2 cellular contexts compared by ENCODE assay signal in the genomic region with DNA sequence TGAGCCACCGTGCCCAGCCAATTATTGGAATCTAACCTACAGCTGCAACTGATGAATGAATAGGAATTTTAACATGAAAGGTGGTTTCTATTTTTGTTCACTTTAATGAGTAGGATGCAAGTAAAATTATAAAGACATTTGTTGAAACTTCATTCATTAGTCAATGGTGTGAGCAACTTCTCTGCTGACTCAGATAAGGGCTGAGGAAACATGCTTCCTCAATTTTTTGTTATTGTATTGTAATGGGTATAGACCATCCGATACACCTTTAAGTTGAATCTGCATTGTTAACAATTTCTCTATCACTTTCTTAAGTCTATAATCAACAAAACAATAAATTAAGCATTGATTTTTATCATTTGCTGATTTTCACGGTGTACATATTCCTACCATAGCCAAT.
TF ChIP-seq lines count a peak whose summit lies in the region.

No MANE protein-coding gene starts in this region.

TF ChIP-seq in A549, 52 proteins besides CTCF, POLR2A, EP300 and RAD21 (continued from another document):
- TF ChIP-seq, protein P1, sequence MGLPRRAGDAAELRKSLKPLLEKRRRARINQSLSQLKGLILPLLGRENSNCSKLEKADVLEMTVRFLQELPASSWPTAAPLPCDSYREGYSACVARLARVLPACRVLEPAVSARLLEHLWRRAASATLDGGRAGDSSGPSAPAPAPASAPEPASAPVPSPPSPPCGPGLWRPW (IDR thresholded peaks at IDR 0.05) = no peak
- no peak for TF ChIP-seq KDM5A (IDR thresholded peaks at IDR 0.05)
- TF ChIP-seq, protein P2, sequence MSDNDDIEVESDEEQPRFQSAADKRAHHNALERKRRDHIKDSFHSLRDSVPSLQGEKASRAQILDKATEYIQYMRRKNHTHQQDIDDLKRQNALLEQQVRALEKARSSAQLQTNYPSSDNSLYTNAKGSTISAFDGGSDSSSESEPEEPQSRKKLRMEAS (IDR thresholded peaks at IDR 0.05) = no peak
- no peak for TF ChIP-seq TFCP2L1 (CRISPR knock-in tag; IDR thresholded peaks at IDR 0.05)
- no peak for TF ChIP-seq NPAS2 (CRISPR knock-in tag; IDR thresholded peaks at IDR 0.05; ENCODE audit: borderline replicate concordance)
- TF ChIP-seq, protein P3, sequence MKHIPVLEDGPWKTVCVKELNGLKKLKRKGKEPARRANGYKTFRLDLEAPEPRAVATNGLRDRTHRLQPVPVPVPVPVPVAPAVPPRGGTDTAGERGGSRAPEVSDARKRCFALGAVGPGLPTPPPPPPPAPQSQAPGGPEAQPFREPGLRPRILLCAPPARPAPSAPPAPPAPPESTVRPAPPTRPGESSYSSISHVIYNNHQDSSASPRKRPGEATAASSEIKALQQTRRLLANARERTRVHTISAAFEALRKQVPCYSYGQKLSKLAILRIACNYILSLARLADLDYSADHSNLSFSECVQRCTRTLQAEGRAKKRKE (CRISPR knock-in tag; IDR thresholded peaks at IDR 0.05; ENCODE audit: low read depth) = no peak

TF ChIP-seq in WTC11, 78 proteins besides CTCF, POLR2A, EP300 and RAD21 (continued from another document):
- TF ChIP-seq, protein P4, sequence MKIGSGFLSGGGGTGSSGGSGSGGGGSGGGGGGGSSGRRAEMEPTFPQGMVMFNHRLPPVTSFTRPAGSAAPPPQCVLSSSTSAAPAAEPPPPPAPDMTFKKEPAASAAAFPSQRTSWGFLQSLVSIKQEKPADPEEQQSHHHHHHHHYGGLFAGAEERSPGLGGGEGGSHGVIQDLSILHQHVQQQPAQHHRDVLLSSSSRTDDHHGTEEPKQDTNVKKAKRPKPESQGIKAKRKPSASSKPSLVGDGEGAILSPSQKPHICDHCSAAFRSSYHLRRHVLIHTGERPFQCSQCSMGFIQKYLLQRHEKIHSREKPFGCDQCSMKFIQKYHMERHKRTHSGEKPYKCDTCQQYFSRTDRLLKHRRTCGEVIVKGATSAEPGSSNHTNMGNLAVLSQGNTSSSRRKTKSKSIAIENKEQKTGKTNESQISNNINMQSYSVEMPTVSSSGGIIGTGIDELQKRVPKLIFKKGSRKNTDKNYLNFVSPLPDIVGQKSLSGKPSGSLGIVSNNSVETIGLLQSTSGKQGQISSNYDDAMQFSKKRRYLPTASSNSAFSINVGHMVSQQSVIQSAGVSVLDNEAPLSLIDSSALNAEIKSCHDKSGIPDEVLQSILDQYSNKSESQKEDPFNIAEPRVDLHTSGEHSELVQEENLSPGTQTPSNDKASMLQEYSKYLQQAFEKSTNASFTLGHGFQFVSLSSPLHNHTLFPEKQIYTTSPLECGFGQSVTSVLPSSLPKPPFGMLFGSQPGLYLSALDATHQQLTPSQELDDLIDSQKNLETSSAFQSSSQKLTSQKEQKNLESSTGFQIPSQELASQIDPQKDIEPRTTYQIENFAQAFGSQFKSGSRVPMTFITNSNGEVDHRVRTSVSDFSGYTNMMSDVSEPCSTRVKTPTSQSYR (CRISPR knock-in tag; IDR thresholded peaks at IDR 0.05) = no peak
- TF ChIP-seq TCF7 (CRISPR knock-in tag; IDR thresholded peaks at IDR 0.05; ENCODE audit: low read depth) (no peak), TEAD4 (CRISPR knock-in tag; IDR thresholded peaks at IDR 0.05) (no peak), GABPB1 (CRISPR knock-in tag; IDR thresholded peaks at IDR 0.05) (no peak), SP1 (CRISPR knock-in tag; conservative IDR thresholded peaks at IDR 0.05) (no peak), RORB (CRISPR knock-in tag; IDR thresholded peaks at IDR 0.05) (no peak), RELA (CRISPR knock-in tag; IDR thresholded peaks at IDR 0.05; ENCODE audit: borderline replicate concordance) (no peak), NFATC4 (CRISPR knock-in tag; IDR thresholded peaks at IDR 0.05) (no peak), MYBL2 (CRISPR knock-in tag; IDR thresholded peaks at IDR 0.05) (no peak)
